In the genomic region with DNA sequence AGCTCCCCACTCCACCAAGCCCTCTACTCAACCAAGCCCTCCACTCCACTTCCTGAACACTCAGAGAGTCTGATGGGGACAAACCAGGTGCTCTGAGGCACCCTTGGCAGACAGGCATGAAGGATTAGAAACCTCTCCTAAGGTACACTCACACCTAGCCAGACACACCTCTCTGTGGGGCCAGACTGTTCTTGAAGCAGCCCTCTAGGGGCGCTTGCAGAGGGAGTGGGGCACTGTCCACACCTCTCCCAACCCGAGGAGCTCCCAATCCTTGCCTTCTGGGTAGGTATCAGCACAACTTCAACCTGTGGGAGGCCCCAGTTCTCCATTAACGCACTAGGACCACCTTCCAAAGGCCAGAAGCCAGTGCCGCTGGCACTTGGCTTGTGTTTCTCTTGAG, we compare ENCODE assay signal across 2 cellular contexts.
TF ChIP-seq lines count a peak whose summit lies in the region.

No MANE protein-coding gene starts in this region.

TF ChIP-seq in GM23338, 12 proteins besides CTCF, POLR2A, EP300 and RAD21 (continued from another document):
- TF ChIP-seq, protein P1, sequence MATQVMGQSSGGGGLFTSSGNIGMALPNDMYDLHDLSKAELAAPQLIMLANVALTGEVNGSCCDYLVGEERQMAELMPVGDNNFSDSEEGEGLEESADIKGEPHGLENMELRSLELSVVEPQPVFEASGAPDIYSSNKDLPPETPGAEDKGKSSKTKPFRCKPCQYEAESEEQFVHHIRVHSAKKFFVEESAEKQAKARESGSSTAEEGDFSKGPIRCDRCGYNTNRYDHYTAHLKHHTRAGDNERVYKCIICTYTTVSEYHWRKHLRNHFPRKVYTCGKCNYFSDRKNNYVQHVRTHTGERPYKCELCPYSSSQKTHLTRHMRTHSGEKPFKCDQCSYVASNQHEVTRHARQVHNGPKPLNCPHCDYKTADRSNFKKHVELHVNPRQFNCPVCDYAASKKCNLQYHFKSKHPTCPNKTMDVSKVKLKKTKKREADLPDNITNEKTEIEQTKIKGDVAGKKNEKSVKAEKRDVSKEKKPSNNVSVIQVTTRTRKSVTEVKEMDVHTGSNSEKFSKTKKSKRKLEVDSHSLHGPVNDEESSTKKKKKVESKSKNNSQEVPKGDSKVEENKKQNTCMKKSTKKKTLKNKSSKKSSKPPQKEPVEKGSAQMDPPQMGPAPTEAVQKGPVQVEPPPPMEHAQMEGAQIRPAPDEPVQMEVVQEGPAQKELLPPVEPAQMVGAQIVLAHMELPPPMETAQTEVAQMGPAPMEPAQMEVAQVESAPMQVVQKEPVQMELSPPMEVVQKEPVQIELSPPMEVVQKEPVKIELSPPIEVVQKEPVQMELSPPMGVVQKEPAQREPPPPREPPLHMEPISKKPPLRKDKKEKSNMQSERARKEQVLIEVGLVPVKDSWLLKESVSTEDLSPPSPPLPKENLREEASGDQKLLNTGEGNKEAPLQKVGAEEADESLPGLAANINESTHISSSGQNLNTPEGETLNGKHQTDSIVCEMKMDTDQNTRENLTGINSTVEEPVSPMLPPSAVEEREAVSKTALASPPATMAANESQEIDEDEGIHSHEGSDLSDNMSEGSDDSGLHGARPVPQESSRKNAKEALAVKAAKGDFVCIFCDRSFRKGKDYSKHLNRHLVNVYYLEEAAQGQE (IDR thresholded peaks at IDR 0.05; ENCODE audit: unreplicated experiment), result no peak
- TF ChIP-seq ZNF462 (CRISPR knock-in tag; IDR thresholded peaks at IDR 0.05) (no peak), ZNF114 (CRISPR knock-in tag; IDR thresholded peaks at IDR 0.05) (no peak), CREB1 (CRISPR knock-in tag; IDR thresholded peaks at IDR 0.05; ENCODE audit: low read depth) (no peak)

TF ChIP-seq in K562, 482 proteins besides CTCF, POLR2A, EP300 and RAD21 (continued from another document):
- no peak for TF ChIP-seq HES1 (IDR thresholded peaks at IDR 0.05; ENCODE audit: low read depth)
- no peak for TF ChIP-seq EGR1 (conservative IDR thresholded peaks at IDR 0.05)
- TF ChIP-seq, protein P2, sequence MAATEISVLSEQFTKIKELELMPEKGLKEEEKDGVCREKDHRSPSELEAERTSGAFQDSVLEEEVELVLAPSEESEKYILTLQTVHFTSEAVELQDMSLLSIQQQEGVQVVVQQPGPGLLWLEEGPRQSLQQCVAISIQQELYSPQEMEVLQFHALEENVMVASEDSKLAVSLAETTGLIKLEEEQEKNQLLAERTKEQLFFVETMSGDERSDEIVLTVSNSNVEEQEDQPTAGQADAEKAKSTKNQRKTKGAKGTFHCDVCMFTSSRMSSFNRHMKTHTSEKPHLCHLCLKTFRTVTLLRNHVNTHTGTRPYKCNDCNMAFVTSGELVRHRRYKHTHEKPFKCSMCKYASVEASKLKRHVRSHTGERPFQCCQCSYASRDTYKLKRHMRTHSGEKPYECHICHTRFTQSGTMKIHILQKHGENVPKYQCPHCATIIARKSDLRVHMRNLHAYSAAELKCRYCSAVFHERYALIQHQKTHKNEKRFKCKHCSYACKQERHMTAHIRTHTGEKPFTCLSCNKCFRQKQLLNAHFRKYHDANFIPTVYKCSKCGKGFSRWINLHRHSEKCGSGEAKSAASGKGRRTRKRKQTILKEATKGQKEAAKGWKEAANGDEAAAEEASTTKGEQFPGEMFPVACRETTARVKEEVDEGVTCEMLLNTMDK (IDR thresholded peaks at IDR 0.05; ENCODE audit: borderline replicate concordance, insufficient read depth, low read depth, low read length, poor library complexity, severe bottlenecking), result no peak
- TF ChIP-seq ZNF143 (CRISPR knock-in tag; IDR thresholded peaks at IDR 0.05), result no peak
- no peak for TF ChIP-seq POLR2H (tag; IDR thresholded peaks at IDR 0.05; ENCODE audit: low read depth)
- TF ChIP-seq ZNF589 (CRISPR knock-in tag; IDR thresholded peaks at IDR 0.05; ENCODE audit: low read depth), result no peak
- TF ChIP-seq SPI1 (IDR thresholded peaks at IDR 0.05; ENCODE audit: borderline replicate concordance, low read depth, low read length), result no peak
- TF ChIP-seq FOSL1 (tag; conservative IDR thresholded peaks at IDR 0.05), result no peak
- no peak for TF ChIP-seq OTX1 (CRISPR knock-in tag; IDR thresholded peaks at IDR 0.05)
